Comparison of ENCODE assay signal across 15 cellular contexts in genomic region chr11:70491696-70492472, GRCh38.
"Had no signal": no experiment of that assay in that cellular context is flagged by ENCODE, and none has a peak within 500 bp of the region (broad histone marks: within the 10 kb centered on the region; RNA-seq: fewer than 3 reads in every experiment).

No MANE protein-coding gene starts in this region.

- DNase-seq: activated B cell treated with CpG ODN at 0.5 μM for 24 hours; activated CD4-positive, alpha-beta T cell treated with anti-CD3 and anti-CD28 coated beads for 48 hours; activated CD8-positive, alpha-beta T cell treated with anti-CD3 and anti-CD28 coated beads for 36 hours; activated T-cell treated with anti-CD3 and anti-CD28 coated beads, Interleukin-2, amount 50 U/mL, for 24 hours; dermis blood vessel endothelial cell; effector memory CD8-positive, alpha-beta T cell; esophagus squamous epithelium; naive B cell; stimulated activated CD4-positive, alpha-beta T cell treated with anti-CD3 and anti-CD28 coated beads, Interleukin-12 subunit alpha, Interleukin-12 subunit beta, amount 100 ng/mL, for 4 hours; stimulated activated CD4-positive, alpha-beta T cell treated with anti-CD3 and anti-CD28 coated beads, Interleukin-1b, Interleukin-23, amount 100 ng/mL, for 48 hours; stimulated activated CD8-positive, alpha-beta memory T cell treated with anti-CD3 and anti-CD28 coated beads, Interleukin-4, amount 100 ng/mL, for 48 hours; stimulated activated naive CD4-positive, alpha-beta T cell treated with Interleukin-2 at 50 U/mL for 16 hours; thyroid gland had no signal

- ATAC-seq: activated CD8-positive, alpha-beta T cell treated with anti-CD3 and anti-CD28 coated beads for 36 hours; activated naive CD4-positive, alpha-beta T cell treated with anti-CD3 and anti-CD28 coated beads, Interleukin-2, amount 50 U/mL, for 72 hours; effector memory CD8-positive, alpha-beta T cell; mucosa of descending colon had no signal

- H3K4me1 ChIP-seq: esophagus squamous epithelium, thyroid gland had no signal

- H3K27me3 ChIP-seq: thyroid gland had no signal

- H3K36me3 ChIP-seq: esophagus squamous epithelium, thyroid gland had no signal

- H3K27ac ChIP-seq: esophagus squamous epithelium, thyroid gland had no signal

- H3K9me3 ChIP-seq: thyroid gland had no signal

- H3K4me3 ChIP-seq: esophagus squamous epithelium, mucosa of descending colon, thyroid gland had no signal
